Comparison of ENCODE assay signal across 14 cellular contexts in genomic region chr12:132494294-132495164, GRCh38. TPM values are rescaled to one million over a fixed set of nuclear protein-coding genes. Genes with fewer than 3 reads are reported as not detected.
DNase-seq lines count a peak whose midpoint lies in the region; ATAC-seq, FAIRE-seq and TF ChIP-seq lines count a peak whose summit lies in the region.
"Had no signal": no experiment of that assay in that cellular context is flagged by ENCODE, and none has a peak within 500 bp of the region (broad histone marks: within the 10 kb centered on the region; RNA-seq: fewer than 3 reads in every experiment).

No MANE protein-coding gene starts in this region.

- peak overlapping the region; percentile 14 for H3K4me3 Mint-ChIP-seq in T-helper 1 cell treated with Interleukin-12 subunit alpha and Interleukin-12 subunit beta and Interleukin-4 antibody, amounts not matched to agents 30 μg/mL and 1 μg/mL, for 36 hours
- peak overlapping the region; percentile 74 for H3K4me3 Mint-ChIP-seq in glutamatergic neuron (ENCODE audit: unreplicated experiment)
- H3K4me3 Mint-ChIP-seq: neural progenitor cell had no signal

- H3K27me3 ChIP-seq in prostate gland (replicated peaks; ENCODE audit: insufficient read depth), result no peaks in the 10 kb centered on the region
- H3K27me3 ChIP-seq: brain microvascular endothelial cell had no signal

- peak overlapping the region in 1 of 2 donors; percentile 1 for H3K4me3 ChIP-seq in prostate gland
- H3K4me3 ChIP-seq: neural progenitor cell had no signal

- H3K36me3 ChIP-seq in prostate gland, result no peaks in the 10 kb centered on the region
- H3K36me3 ChIP-seq: brain microvascular endothelial cell, neural progenitor cell had no signal

- no peak overlapping the region for H3K27ac Mint-ChIP-seq in T-helper 1 cell treated with Interleukin-12 subunit alpha and Interleukin-12 subunit beta and Interleukin-4 antibody, amounts not matched to agents 30 μg/mL and 1 μg/mL, for 36 hours
- H3K27ac Mint-ChIP-seq in glutamatergic neuron (ENCODE audit: unreplicated experiment), result peak overlapping the region; percentile 48
- H3K27ac Mint-ChIP-seq: neural progenitor cell had no signal

- DNase-seq in T-helper 1 cell (no peak), glutamatergic neuron (no peak), prostate gland (ENCODE audit: low spot score) (peak; percentile 64), pons (ENCODE audit: low spot score) (no peak), HTR-8/SVneo (ENCODE audit: insufficient read length, low spot score) (no peak)
- DNase-seq: brain microvascular endothelial cell; EL; NCI-H1930; NK-92 treated with Interleukin-12 subunit alpha and Interleukin-12 subunit beta, amount 100 ng/mL, for 24 hours; stimulated activated naive CD4-positive, alpha-beta T cell had no signal

- peaks cover 27% of the 10 kb centered on the region for H3K4me1 Mint-ChIP-seq in T-helper 1 cell treated with Interleukin-12 subunit alpha and Interleukin-12 subunit beta and Interleukin-4 antibody, amounts not matched to agents 30 μg/mL and 1 μg/mL, for 36 hours (ENCODE audit: low read depth)
- H3K4me1 Mint-ChIP-seq in glutamatergic neuron (ENCODE audit: low read depth, unreplicated experiment), result peaks cover 18% of the 10 kb centered on the region

- FAIRE-seq in HTR-8/SVneo (lab: Jason Lieb, UNC), result no peak

- no peak for ATAC-seq in HG02610 (IDR thresholded peaks at IDR 0.05; ENCODE audit: unreplicated experiment)

- TF ChIP-seq EP300 in Ishikawa (IDR thresholded peaks at IDR 0.05; ENCODE audit: borderline replicate concordance), result no peak

- H3K36me3 Mint-ChIP-seq in T-helper 1 cell treated with Interleukin-12 subunit alpha and Interleukin-12 subunit beta and Interleukin-4 antibody, amounts not matched to agents 30 μg/mL and 1 μg/mL, for 36 hours (ENCODE audit: low read depth), result peaks cover 4% of the 10 kb centered on the region
- no peaks in the 10 kb centered on the region for H3K36me3 Mint-ChIP-seq in glutamatergic neuron (ENCODE audit: unreplicated experiment)
- H3K36me3 Mint-ChIP-seq: neural progenitor cell had no signal

- peaks cover 50% of the 10 kb centered on the region for H3K4me1 ChIP-seq in prostate gland (replicated peaks)

- no peaks in the 10 kb centered on the region for H3K9me3 ChIP-seq in prostate gland

- TF ChIP-seq POLR2A in prostate gland (IDR thresholded peaks at IDR 0.05), result no peak

- no peaks in the 10 kb centered on the region for H3K9me3 Mint-ChIP-seq in T-helper 1 cell treated with Interleukin-12 subunit alpha and Interleukin-12 subunit beta and Interleukin-4 antibody, amounts not matched to agents 30 μg/mL and 1 μg/mL, for 36 hours
- H3K9me3 Mint-ChIP-seq in glutamatergic neuron (ENCODE audit: unreplicated experiment), result peaks cover 10% of the 10 kb centered on the region
- H3K9me3 Mint-ChIP-seq: neural progenitor cell had no signal

- no peak for TF ChIP-seq RAD21 in Ishikawa (IDR thresholded peaks at IDR 0.05; ENCODE audit: low read depth)

- 44% methylated on average over 19 of the region's 25 CpGs for WGBS in prostate gland

- H3K27ac ChIP-seq in prostate gland, result peak overlapping the region; percentile 71 to 75
- H3K27ac ChIP-seq: brain microvascular endothelial cell, neural progenitor cell had no signal

- intact Hi-C loops in prostate gland (cut with DNase I), result no loop called here

- TF ChIP-seq CTCF in glutamatergic neuron (IDR thresholded peaks at IDR 0.05; ENCODE audit: partially characterized antibody, unreplicated experiment), result no peak
- peak in 1 of 4 experiments; percentile 4 for TF ChIP-seq CTCF in prostate gland (IDR thresholded peaks at IDR 0.05)

- H3K27me3 Mint-ChIP-seq in T-helper 1 cell treated with Interleukin-12 subunit alpha and Interleukin-12 subunit beta and Interleukin-4 antibody, amounts not matched to agents 30 μg/mL and 1 μg/mL, for 36 hours (ENCODE audit: low read depth), result no peaks in the 10 kb centered on the region
- peaks cover 5% of the 10 kb centered on the region for H3K27me3 Mint-ChIP-seq in glutamatergic neuron (ENCODE audit: unreplicated experiment)

TF ChIP-seq in Ishikawa, 13 proteins besides CTCF, POLR2A, EP300 and RAD21:
- TF ChIP-seq ZBTB7A (IDR thresholded peaks at IDR 0.05; ENCODE audit: low read depth) (peak; percentile 83), FOXM1 (IDR thresholded peaks at IDR 0.05; ENCODE audit: borderline replicate concordance, low read depth) (no peak), REST (IDR thresholded peaks at IDR 0.05; ENCODE audit: low read depth) (peak; percentile 75), EGR1 (IDR thresholded peaks at IDR 0.05) (0 out of 2 replicates have a peak, but pooled peaks have one; percentile 28), NFIC (IDR thresholded peaks at IDR 0.05) (peak; percentile 44; the same call in 1 of the 2 replicates)

RNA-seq across cellular contexts. Expression of gene FBRSL1, which starts 4.6 kb away (rescaled TPM):
- total RNA-seq in glutamatergic neuron (ENCODE audit: unreplicated experiment) (211 TPM), prostate gland (10 to 100 TPM; 34.2 to 69.2 TPM)
